ENCODE assay signal across 9 cellular contexts in the genomic region with DNA sequence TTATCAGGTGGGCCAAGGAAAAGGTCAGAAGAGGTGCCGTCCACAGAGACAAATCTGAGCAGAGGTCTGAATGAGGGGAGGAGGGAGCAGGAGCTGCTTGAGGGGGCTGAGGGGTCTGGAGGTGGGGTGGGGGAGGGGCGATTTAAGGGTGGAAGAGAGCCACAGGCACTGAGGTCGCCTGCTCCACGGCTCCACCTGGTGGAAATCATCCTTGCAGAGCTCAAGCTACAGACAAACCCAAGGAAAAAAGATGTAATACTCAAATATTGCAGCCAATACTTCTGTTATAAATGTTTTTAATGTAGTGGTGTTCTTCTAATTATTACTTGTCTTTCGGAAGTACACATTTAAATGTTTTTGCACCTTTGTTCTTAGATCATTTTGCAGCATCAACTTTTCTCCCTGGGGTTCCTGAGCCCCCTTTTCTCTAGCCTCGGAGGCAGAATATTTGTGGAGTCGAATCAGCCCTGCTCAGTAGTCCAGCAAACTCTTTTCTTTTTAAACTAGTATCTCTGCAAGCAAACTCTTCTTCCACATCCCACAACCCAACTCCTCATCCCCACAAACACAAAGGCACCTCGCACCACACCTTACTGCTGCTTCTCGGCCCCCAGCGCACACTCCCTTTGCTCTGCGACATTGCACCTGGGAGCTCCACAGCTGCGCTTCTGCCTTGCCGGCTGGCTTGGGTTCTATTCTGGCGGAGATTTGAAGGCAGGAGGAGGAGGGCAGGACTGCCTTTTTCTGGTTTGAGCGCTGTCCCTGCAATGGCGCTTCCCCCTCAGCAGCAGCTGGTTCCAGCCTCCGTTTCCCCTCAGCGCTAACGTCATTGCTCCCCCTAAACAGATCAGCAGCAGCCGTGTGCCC. TPM values are rescaled to one million over a fixed set of nuclear protein-coding genes. Genes with fewer than 3 reads are reported as not detected.
DNase-seq lines count a peak whose midpoint lies in the region; ATAC-seq and TF ChIP-seq lines count a peak whose summit lies in the region.
"Had no signal": no experiment of that assay in that cellular context is flagged by ENCODE, and none has a peak within 500 bp of the region (broad histone marks: within the 10 kb centered on the region; RNA-seq: fewer than 3 reads in every experiment).

No MANE protein-coding gene starts in this region.

- intact Hi-C loops in left ventricle myocardium inferior (cut with micrococcal nuclease), result no loop called here
- intact Hi-C loops in Right ventricle myocardium superior (cut with DNase I), result no loop called here
- intact Hi-C loops in lower lobe of right lung (cut with DNase I), result no loop called here

- no peak overlapping the region for H3K27ac Mint-ChIP-seq in activated naive CD8-positive, alpha-beta T cell treated with anti-CD3 and anti-CD28 coated beads, Interleukin-2, amount 50 U/mL, for 24 hours

- H3K4me1 Mint-ChIP-seq in activated naive CD8-positive, alpha-beta T cell treated with anti-CD3 and anti-CD28 coated beads, Interleukin-2, amount 50 U/mL, for 24 hours, result no peaks in the 10 kb centered on the region
- H3K4me1 Mint-ChIP-seq: central memory CD8-positive, alpha-beta T cell had no signal

- no peak for ATAC-seq in Right ventricle myocardium superior (ENCODE audit: poor library complexity)
- ATAC-seq in activated naive CD8-positive, alpha-beta T cell treated with anti-CD3 and anti-CD28 coated beads, Interleukin-2, amount 50 U/mL, for 24 hours, result no peak
- ATAC-seq in lower lobe of right lung, result peak; percentile 30 to 48
- ATAC-seq in HG03196 (IDR thresholded peaks at IDR 0.05; ENCODE audit: unreplicated experiment), result no peak
- no peak for ATAC-seq in HG02852 (IDR thresholded peaks at IDR 0.05; ENCODE audit: unreplicated experiment)

- DNase-seq in left ventricle myocardium inferior (no peak), Right ventricle myocardium superior (no peak), LNCaP clone FGC (ENCODE audit: low read depth) (no peak), lower lobe of right lung (no peak), NCI-H345 (lab: John Stamatoyannopoulos, UW) (no peak)
- peak; percentile 35 for DNase-seq in activated naive CD8-positive, alpha-beta T cell treated with anti-CD3 and anti-CD28 coated beads, Interleukin-2, amount 50 U/mL, for 24 hours

- TF ChIP-seq CTCF in left ventricle myocardium inferior (IDR thresholded peaks at IDR 0.05; ENCODE audit: borderline replicate concordance), result peak; percentile 42
- TF ChIP-seq CTCF in LNCaP clone FGC (IDR thresholded peaks at IDR 0.05; ENCODE audit: control insufficient read depth, extremely low read depth, insufficient read depth), result peak; percentile 77
- TF ChIP-seq CTCF in lower lobe of right lung (IDR thresholded peaks at IDR 0.05), result peak; percentile 37

- peaks cover 8% of the 10 kb centered on the region for H3K9me3 ChIP-seq in left ventricle myocardium inferior (replicated peaks)
- no peaks in the 10 kb centered on the region for H3K9me3 ChIP-seq in lower lobe of right lung

- peaks cover 13% of the 10 kb centered on the region for H3K27me3 Mint-ChIP-seq in activated naive CD8-positive, alpha-beta T cell treated with anti-CD3 and anti-CD28 coated beads, Interleukin-2, amount 50 U/mL, for 24 hours

- no peaks in the 10 kb centered on the region for H3K4me1 ChIP-seq in left ventricle myocardium inferior
- H3K4me1 ChIP-seq in lower lobe of right lung, result no peaks in the 10 kb centered on the region

- H3K4me3 ChIP-seq in left ventricle myocardium inferior (no peak overlapping the region), LNCaP clone FGC (ENCODE audit: low read depth, low read length) (no peak overlapping the region), lower lobe of right lung (no peak overlapping the region)

- H3K36me3 Mint-ChIP-seq in activated naive CD8-positive, alpha-beta T cell treated with anti-CD3 and anti-CD28 coated beads, Interleukin-2, amount 50 U/mL, for 24 hours (ENCODE audit: low read depth), result no peaks in the 10 kb centered on the region

- H3K9me3 Mint-ChIP-seq in activated naive CD8-positive, alpha-beta T cell treated with anti-CD3 and anti-CD28 coated beads, Interleukin-2, amount 50 U/mL, for 24 hours, result no peaks in the 10 kb centered on the region
- H3K9me3 Mint-ChIP-seq: central memory CD8-positive, alpha-beta T cell had no signal

- H3K36me3 ChIP-seq in left ventricle myocardium inferior, result no peaks in the 10 kb centered on the region
- H3K36me3 ChIP-seq in lower lobe of right lung, result no peaks in the 10 kb centered on the region

- peaks cover 65% of the 10 kb centered on the region for H3K27me3 ChIP-seq in left ventricle myocardium inferior (ENCODE audit: low read depth)
- peaks cover 6% of the 10 kb centered on the region for H3K27me3 ChIP-seq in lower lobe of right lung (ENCODE audit: low read depth)

- H3K4me3 Mint-ChIP-seq in activated naive CD8-positive, alpha-beta T cell treated with anti-CD3 and anti-CD28 coated beads, Interleukin-2, amount 50 U/mL, for 24 hours, result no peak overlapping the region
- H3K4me3 Mint-ChIP-seq: central memory CD8-positive, alpha-beta T cell had no signal

- H3K27ac ChIP-seq in left ventricle myocardium inferior (replicated peaks), result no peak overlapping the region
- no peak overlapping the region for H3K27ac ChIP-seq in lower lobe of right lung

RNA-seq across cellular contexts. Expression of a gene that starts 51.0 kb away (rescaled TPM):
- total RNA-seq in left ventricle myocardium inferior, result 0.66 TPM
- total RNA-seq in Right ventricle myocardium superior, result 0.51 TPM
- total RNA-seq in lower lobe of right lung, result 0.47 TPM

RNA-seq across cellular contexts. Expression of a gene that starts 55.3 kb away (rescaled TPM):
- total RNA-seq in left ventricle myocardium inferior (49.0 TPM), Right ventricle myocardium superior (37.1 TPM), lower lobe of right lung (32.2 TPM)

Comparison
In these comparisons a context has a peak if more than half of its experiments do, and no peak if none do; other contexts are left out.
1. ATAC-seq: peak in lower lobe of right lung (2 of 2); none in Right ventricle myocardium superior (single experiment), activated naive CD8-positive, alpha-beta T cell treated with anti-CD3 and anti-CD28 coated beads, Interleukin-2, amount 50 U/mL, for 24 hours (single experiment), HG03196 (single experiment) and HG02852 (single experiment).
2. Peak in every context shown above with its lines, with median percentiles within 50 percentile points of each other: CTCF ChIP-seq.